ENCODE assay signal across 19 cellular contexts in genomic region chr4:108454227-108454626, GRCh38.
"Had no signal": no experiment of that assay in that cellular context is flagged by ENCODE, and none has a peak within 500 bp of the region (broad histone marks: within the 10 kb centered on the region; RNA-seq: fewer than 3 reads in every experiment).

No MANE protein-coding gene starts in this region.

- H3K4me1 ChIP-seq: breast epithelium, upper lobe of right lung had no signal

- H3K9me3 ChIP-seq: breast epithelium, upper lobe of right lung had no signal

- H3K36me3 ChIP-seq: breast epithelium, upper lobe of right lung had no signal

- ATAC-seq: esophagus mucosa; left ventricle myocardium superior; naive thymus-derived CD8-positive, alpha-beta T cell; stimulated activated naive CD8-positive, alpha-beta T cell treated with anti-CD3 and anti-CD28 coated beads, Interleukin-15, Interleukin-2, amounts not matched to agents 100 U/mL and 50 U/mL, for 24 hours; upper lobe of right lung; WTC11 had no signal

- DNase-seq: activated gamma-delta T cell treated with Interleukin-2 at 50 U/mL for 16 hours; activated T-cell treated with anti-CD3 and anti-CD28 coated beads, Interleukin-2, amount 50 U/mL, for 1 hour; anterior cingulate cortex; effector memory CD4-positive, alpha-beta T cell; foreskin melanocyte; glutamatergic neuron; kidney glomerular epithelial cell; left ventricle myocardium superior; mammary epithelial cell; naive thymus-derived CD8-positive, alpha-beta T cell; stimulated activated CD4-positive, alpha-beta T cell treated with anti-CD3 and anti-CD28 coated beads, Interleukin-12 subunit alpha, Interleukin-12 subunit beta, amount 100 ng/mL, for 4 hours; stimulated activated CD4-positive, alpha-beta T cell treated with anti-CD3 and anti-CD28 coated beads, Interleukin-4, amount 100 ng/mL, for 4 hours; stimulated activated naive CD8-positive, alpha-beta T cell treated with anti-CD3 and anti-CD28 coated beads, Interleukin-15, Interleukin-2, amounts not matched to agents 100 U/mL and 50 U/mL, for 24 hours; T-helper 9 cell; upper lobe of right lung had no signal

- H3K4me3 ChIP-seq: breast epithelium, hepatocyte, upper lobe of right lung had no signal

- H3K27ac ChIP-seq: breast epithelium, hepatocyte, upper lobe of right lung had no signal

- H3K27me3 ChIP-seq: breast epithelium, hepatocyte, upper lobe of right lung had no signal
